ENCODE assay signal across 23 cellular contexts in genomic region chr18:50610349-50610748, GRCh38. TPM values are rescaled to one million over a fixed set of nuclear protein-coding genes. Genes with fewer than 3 reads are reported as not detected.
DNase-seq lines count a peak whose midpoint lies in the region; ATAC-seq and TF ChIP-seq lines count a peak whose summit lies in the region.
"Had no signal": no experiment of that assay in that cellular context is flagged by ENCODE, and none has a peak within 500 bp of the region (broad histone marks: within the 10 kb centered on the region; RNA-seq: fewer than 3 reads in every experiment).

No MANE protein-coding gene starts in this region.

- TF ChIP-seq CTCF in SK-N-SH (IDR thresholded peaks at IDR 0.05), result peak; percentile 30; the same call in 1 of the 2 replicates
- peak; percentile 19 for TF ChIP-seq CTCF in SU-DHL-6 (IDR thresholded peaks at IDR 0.05; ENCODE audit: insufficient read depth, low read length, poor library complexity, severe bottlenecking)
- no peak for TF ChIP-seq CTCF in RWPE1 (conservative IDR thresholded peaks at IDR 0.05; ENCODE audit: low read depth)

- H3K36me3 ChIP-seq in SK-N-SH (replicated peaks in 1 of 2; ENCODE audit: control insufficient read depth in 1 of 2, insufficient read depth in 2 of 2, low read length in 1 of 2), result no peaks in the 10 kb centered on the region
- H3K36me3 ChIP-seq in SU-DHL-6 (ENCODE audit: low read length), result no peaks in the 10 kb centered on the region
- H3K36me3 ChIP-seq: breast epithelium, tibial nerve had no signal

- H4K20me1 ChIP-seq in SK-N-SH (ENCODE audit: insufficient read depth), result no peaks in the 10 kb centered on the region
- H4K20me1 ChIP-seq in SU-DHL-6 (ENCODE audit: low read depth, low read length), result no peaks in the 10 kb centered on the region

- ATAC-seq in SK-N-SH treated with all-trans-retinoic acid at 6 μM for 48 hours (no peak), GM21529 (IDR thresholded peaks at IDR 0.05; ENCODE audit: unreplicated experiment) (no peak), GM21737 (IDR thresholded peaks at IDR 0.05; ENCODE audit: unreplicated experiment) (no peak)
- ATAC-seq: activated T-cell treated with anti-CD3 and anti-CD28 coated beads, Interleukin-2, amount 50 U/mL, for 72 hours; mucosa of descending colon had no signal

- no peak for DNase-seq in SK-N-SH
- peak; percentile 27 for DNase-seq in stimulated activated CD8-positive, alpha-beta memory T cell treated with anti-CD3 and anti-CD28 coated beads, Interleukin-4, amount 100 ng/mL, for 48 hours
- DNase-seq in RWPE1 (ENCODE audit: low spot score), result no peak
- DNase-seq: activated CD4-positive, alpha-beta T cell treated with anti-CD3 and anti-CD28 coated beads, Interleukin-2, amount 50 U/mL, for 4 hours; activated naive CD8-positive, alpha-beta T cell treated with anti-CD3 and anti-CD28 coated beads for 36 hours; activated T-cell treated with anti-CD3 and anti-CD28 coated beads, Interleukin-2, amount 50 U/mL, for 72 hours; CD4-positive, alpha-beta T cell; hippocampal formation; NCI-H2081 treated with DMSO at 0.1 percent for 48 hours; NCI-H82; nucleus accumbens; SHP77; stimulated activated CD4-positive, alpha-beta T cell treated with anti-CD3 and anti-CD28 coated beads, Interleukin-4, amount 100 ng/mL, for 4 hours; T1000 had no signal

- POLR2A ChIA-PET in SK-N-SH (lab: Yijun Ruan, JAX) (no interaction called here), RWPE1 (lab: Yijun Ruan, JAX; ENCODE audit: low non-redundant PET) (no interaction called here)

- H3K9ac ChIP-seq in SK-N-SH (no peak overlapping the region), SU-DHL-6 (ENCODE audit: low read length) (no peak overlapping the region)

- H3K27me3 ChIP-seq in SK-N-SH (ENCODE audit: insufficient read depth), result no peaks in the 10 kb centered on the region
- no peaks in the 10 kb centered on the region for H3K27me3 ChIP-seq in SU-DHL-6 (ENCODE audit: low read length)
- H3K27me3 ChIP-seq: tibial nerve had no signal

- H3K27ac ChIP-seq in SK-N-SH (ENCODE audit: low read depth in 2 of 2, low read length in 1 of 2) (no peak overlapping the region), SU-DHL-6 (ENCODE audit: low read depth, low read length) (no peak overlapping the region), RWPE1 (no peak overlapping the region)
- H3K27ac ChIP-seq: breast epithelium, tibial nerve had no signal

- WGBS in SK-N-SH (ENCODE audit: low lambda C conversion rate), result 23% methylated on average over 4 of the region's 4 CpGs

- no peaks in the 10 kb centered on the region for H3K4me1 ChIP-seq in SK-N-SH (ENCODE audit: control insufficient read depth in 1 of 2, insufficient read depth in 2 of 2, low read depth in 1 of 2, low read length in 1 of 2)
- H3K4me1 ChIP-seq: breast epithelium had no signal

- H3K79me2 ChIP-seq in SK-N-SH (ENCODE audit: insufficient read depth) (no peaks in the 10 kb centered on the region), SU-DHL-6 (ENCODE audit: insufficient read depth, low read length) (no peaks in the 10 kb centered on the region)

- CTCF ChIA-PET in SK-N-SH (lab: Yijun Ruan, JAX), result interaction anchor here (1.5 kb wide), 1 partner anchor 13 kb away, joined by 3 read pairs; no protein-coding TSS in a partner anchor
- CTCF ChIA-PET in RWPE1 (lab: Yijun Ruan, JAX), result no interaction called here

- TF ChIP-seq RAD21 in SK-N-SH (IDR thresholded peaks at IDR 0.05; ENCODE audit: low read length), result no peak
- TF ChIP-seq RAD21 in Ishikawa (IDR thresholded peaks at IDR 0.05; ENCODE audit: low read depth), result peak; percentile 28; the same call in 1 of the 2 replicates

- H3K9me2 ChIP-seq in SK-N-SH (no peaks in the 10 kb centered on the region), SU-DHL-6 (replicated peaks; ENCODE audit: insufficient read depth, low read length) (no peaks in the 10 kb centered on the region)

- no peak overlapping the region for H2AFZ ChIP-seq in SK-N-SH (ENCODE audit: low read depth)
- H2AFZ ChIP-seq in SU-DHL-6 (ENCODE audit: low read depth, low read length, severe bottlenecking), result no peak overlapping the region

- no peak overlapping the region for H3K4me3 ChIP-seq in SK-N-SH (ENCODE audit: low read depth in 2 of 2, low read length in 1 of 2)
- no peak overlapping the region for H3K4me3 ChIP-seq in SU-DHL-6 (ENCODE audit: insufficient read depth, low read length, poor library complexity, severe bottlenecking)
- H3K4me3 ChIP-seq: breast epithelium, mucosa of descending colon, tibial nerve had no signal

- H3K9me3 ChIP-seq in SK-N-SH (no peaks in the 10 kb centered on the region), SU-DHL-6 (ENCODE audit: insufficient read depth, low read length) (no peaks in the 10 kb centered on the region)
- H3K9me3 ChIP-seq: mucosa of descending colon had no signal

- no peak overlapping the region for H3K4me2 ChIP-seq in SK-N-SH
- no peak overlapping the region for H3K4me2 ChIP-seq in SU-DHL-6 (ENCODE audit: low read depth, low read length, poor library complexity, severe bottlenecking)

- no peak for TF ChIP-seq EP300 in SK-N-SH (IDR thresholded peaks at IDR 0.05; ENCODE audit: borderline replicate concordance in 1 of 2, low read depth in 1 of 2, low read length in 1 of 2)
- no peak for TF ChIP-seq EP300 in Ishikawa (IDR thresholded peaks at IDR 0.05; ENCODE audit: borderline replicate concordance)

- H3F3A ChIP-seq in SK-N-SH (replicated peaks; ENCODE audit: insufficient read depth) (no peaks in the 10 kb centered on the region), SU-DHL-6 (ENCODE audit: insufficient read depth) (no peaks in the 10 kb centered on the region)

TF ChIP-seq in SK-N-SH, 30 proteins besides CTCF, POLR2A, EP300 and RAD21 (continues in another document):
- TF ChIP-seq USF1 (IDR thresholded peaks at IDR 0.05; ENCODE audit: borderline replicate concordance, low read depth) (no peak), FOXJ3 (CRISPR knock-in tag; IDR thresholded peaks at IDR 0.05) (no peak), NRF1 (IDR thresholded peaks at IDR 0.05; ENCODE audit: low read depth, low read length) (no peak), RXRA (IDR thresholded peaks at IDR 0.05; ENCODE audit: borderline replicate concordance, low read depth) (no peak), FOSL2 (IDR thresholded peaks at IDR 0.05; ENCODE audit: borderline replicate concordance, low read depth) (no peak), MEF2A (IDR thresholded peaks at IDR 0.05; ENCODE audit: borderline replicate concordance, low read depth) (no peak)

TF ChIP-seq in SK-N-SH treated with all-trans-retinoic acid at 6 μM for 48 hours, 23 proteins besides CTCF, POLR2A, EP300 and RAD21 (continues in another document):
- no peak for TF ChIP-seq ZNF565 (CRISPR knock-in tag; conservative IDR thresholded peaks at IDR 0.05; ENCODE audit: low read depth)
- no peak for TF ChIP-seq TOX (CRISPR knock-in tag; IDR thresholded peaks at IDR 0.05; ENCODE audit: borderline replicate concordance)
- TF ChIP-seq ZNF70 (CRISPR knock-in tag; IDR thresholded peaks at IDR 0.05), result no peak
- TF ChIP-seq ISL1 (CRISPR knock-in tag; IDR thresholded peaks at IDR 0.05), result no peak
- no peak for TF ChIP-seq TCF4 (CRISPR knock-in tag; IDR thresholded peaks at IDR 0.05; ENCODE audit: borderline replicate concordance)
- TF ChIP-seq BACH2 (CRISPR knock-in tag; IDR thresholded peaks at IDR 0.05; ENCODE audit: borderline replicate concordance), result no peak
- TF ChIP-seq PATZ1 (CRISPR knock-in tag; IDR thresholded peaks at IDR 0.05; ENCODE audit: borderline replicate concordance), result no peak
- TF ChIP-seq OSR1 (CRISPR knock-in tag; IDR thresholded peaks at IDR 0.05), result no peak
- no peak for TF ChIP-seq ZC3H10 (CRISPR knock-in tag; IDR thresholded peaks at IDR 0.05)

TF ChIP-seq in Ishikawa, 13 proteins besides CTCF, POLR2A, EP300 and RAD21 (continues in another document):
- TF ChIP-seq ZBTB7A (IDR thresholded peaks at IDR 0.05; ENCODE audit: low read depth) (no peak), MAX (IDR thresholded peaks at IDR 0.05) (no peak), USF1 (IDR thresholded peaks at IDR 0.05) (no peak), YY1 (IDR thresholded peaks at IDR 0.05; ENCODE audit: low read depth) (no peak), CEBPB (IDR thresholded peaks at IDR 0.05) (no peak), NFIC (IDR thresholded peaks at IDR 0.05) (no peak), TEAD4 (IDR thresholded peaks at IDR 0.05) (no peak), FOXM1 (IDR thresholded peaks at IDR 0.05; ENCODE audit: borderline replicate concordance, low read depth) (no peak), TAF1 (IDR thresholded peaks at IDR 0.05; ENCODE audit: low read depth) (no peak), TCF12 (IDR thresholded peaks at IDR 0.05; ENCODE audit: low read depth) (no peak), CREB1 (IDR thresholded peaks at IDR 0.05; ENCODE audit: low read depth) (no peak)

RNA-seq across cellular contexts. Expression of gene MAPK4, which starts 50.5 kb away (rescaled TPM):
- 0.02 TPM in 2 replicates for polyA plus RNA-seq in SK-N-SH (2012; rRNA removed)
- 0.01 and 0.04 TPM in 2 replicates for polyA plus RNA-seq in SK-N-SH (2012; cell fraction: cytosol; rRNA removed)
- polyA plus RNA-seq in SK-N-SH (2012; cell fraction: nucleus; rRNA removed), result 0.05 TPM in 1 of 2 replicates, not detected in the other
- polyA plus RNA-seq: fibroblast of lung had no signal
